ENCODE assay signal across 21 cellular contexts in genomic region chr1:234435620-234436019, GRCh38. TPM values are rescaled to one million over a fixed set of nuclear protein-coding genes. Genes with fewer than 3 reads are reported as not detected.
DNase-seq lines count a peak whose midpoint lies in the region; ATAC-seq and TF ChIP-seq lines count a peak whose summit lies in the region.
"Had no signal": no experiment of that assay in that cellular context is flagged by ENCODE, and none has a peak within 500 bp of the region (broad histone marks: within the 10 kb centered on the region; RNA-seq: fewer than 3 reads in every experiment).

No MANE protein-coding gene starts in this region.

- POLR2A ChIA-PET in activated CD8-positive, alpha-beta T cell treated with anti-CD3 and anti-CD28 coated beads for 36 hours (lab: Charles Lee): no interaction called here
- POLR2A ChIA-PET in activated CD8-positive, alpha-beta T cell treated with anti-CD3 and anti-CD28 coated beads, Interleukin-2, amount 10 ng/mL, durations not matched to agents 7 days and 5 days (lab: Charles Lee): no interaction called here
- POLR2A ChIA-PET in CD8-positive, alpha-beta T cell (lab: Charles Lee): no interaction called here

- peaks cover 56% of the 10 kb centered on the region for H3K36me3 Mint-ChIP-seq in activated CD8-positive, alpha-beta T cell treated with anti-CD3 and anti-CD28 coated beads for 36 hours (ENCODE audit: low read depth)
- H3K36me3 Mint-ChIP-seq in activated CD8-positive, alpha-beta T cell treated with anti-CD3 and anti-CD28 coated beads, Interleukin-2, amount 10 ng/mL, durations not matched to agents 7 days and 5 days (ENCODE audit: low read depth): peaks cover 49% of the 10 kb centered on the region
- H3K36me3 Mint-ChIP-seq in activated naive CD4-positive, alpha-beta T cell treated with anti-CD3 and anti-CD28 coated beads for 36 hours (ENCODE audit: low read depth): peaks cover 37% of the 10 kb centered on the region
- H3K36me3 Mint-ChIP-seq in CD8-positive, alpha-beta T cell: peaks cover 82% of the 10 kb centered on the region

- no peak for ATAC-seq in activated CD8-positive, alpha-beta T cell treated with anti-CD3 and anti-CD28 coated beads for 36 hours
- no peak for ATAC-seq in activated CD8-positive, alpha-beta T cell treated with anti-CD3 and anti-CD28 coated beads, Interleukin-2, amount 10 ng/mL, durations not matched to agents 7 days and 5 days
- no peak for ATAC-seq in CD8-positive, alpha-beta T cell

- peak overlapping the region; percentile 28 for H3K4me3 ChIP-seq in endocrine pancreas (ENCODE audit: control insufficient read depth, insufficient read depth, low read length)
- no peak overlapping the region for H3K4me3 ChIP-seq in CD8-positive, alpha-beta T cell (ENCODE audit: low read depth, low read length)
- H3K4me3 ChIP-seq: PC-9 had no signal

- H3K9me3 ChIP-seq in endocrine pancreas (ENCODE audit: control insufficient read depth, low read length): no peaks in the 10 kb centered on the region
- no peaks in the 10 kb centered on the region for H3K9me3 ChIP-seq in CD8-positive, alpha-beta T cell (ENCODE audit: low read length)

- H3K4me3 Mint-ChIP-seq in activated CD8-positive, alpha-beta T cell treated with anti-CD3 and anti-CD28 coated beads for 36 hours: no peak overlapping the region
- no peak overlapping the region for H3K4me3 Mint-ChIP-seq in activated CD8-positive, alpha-beta T cell treated with anti-CD3 and anti-CD28 coated beads, Interleukin-2, amount 10 ng/mL, durations not matched to agents 7 days and 5 days
- H3K4me3 Mint-ChIP-seq in activated naive CD4-positive, alpha-beta T cell treated with anti-CD3 and anti-CD28 coated beads for 36 hours: no peak overlapping the region
- no peak overlapping the region for H3K4me3 Mint-ChIP-seq in CD8-positive, alpha-beta T cell

- TF ChIP-seq CTCF in activated CD8-positive, alpha-beta T cell treated with anti-CD3 and anti-CD28 coated beads for 36 hours (IDR thresholded peaks at IDR 0.05): no peak
- no peak for TF ChIP-seq CTCF in CD8-positive, alpha-beta T cell (IDR thresholded peaks at IDR 0.05)

- H3K27ac Mint-ChIP-seq in activated CD8-positive, alpha-beta T cell treated with anti-CD3 and anti-CD28 coated beads for 36 hours: peak overlapping the region; percentile 28
- H3K27ac Mint-ChIP-seq in activated CD8-positive, alpha-beta T cell treated with anti-CD3 and anti-CD28 coated beads, Interleukin-2, amount 10 ng/mL, durations not matched to agents 7 days and 5 days: no peak overlapping the region
- no peak overlapping the region for H3K27ac Mint-ChIP-seq in activated naive CD4-positive, alpha-beta T cell treated with anti-CD3 and anti-CD28 coated beads for 36 hours
- no peak overlapping the region for H3K27ac Mint-ChIP-seq in CD8-positive, alpha-beta T cell

- H3K9me3 Mint-ChIP-seq in activated CD8-positive, alpha-beta T cell treated with anti-CD3 and anti-CD28 coated beads for 36 hours: peaks cover 7% of the 10 kb centered on the region
- H3K9me3 Mint-ChIP-seq in activated CD8-positive, alpha-beta T cell treated with anti-CD3 and anti-CD28 coated beads, Interleukin-2, amount 10 ng/mL, durations not matched to agents 7 days and 5 days (ENCODE audit: insufficient read depth): peaks cover 3% of the 10 kb centered on the region
- peaks cover 6% of the 10 kb centered on the region for H3K9me3 Mint-ChIP-seq in activated naive CD4-positive, alpha-beta T cell treated with anti-CD3 and anti-CD28 coated beads for 36 hours
- peaks cover 6% of the 10 kb centered on the region for H3K9me3 Mint-ChIP-seq in CD8-positive, alpha-beta T cell

- H3K4me1 Mint-ChIP-seq in activated CD8-positive, alpha-beta T cell treated with anti-CD3 and anti-CD28 coated beads for 36 hours (ENCODE audit: low read depth): peaks cover 13% of the 10 kb centered on the region
- no peaks in the 10 kb centered on the region for H3K4me1 Mint-ChIP-seq in activated CD8-positive, alpha-beta T cell treated with anti-CD3 and anti-CD28 coated beads, Interleukin-2, amount 10 ng/mL, durations not matched to agents 7 days and 5 days (ENCODE audit: low read depth)
- H3K4me1 Mint-ChIP-seq in activated naive CD4-positive, alpha-beta T cell treated with anti-CD3 and anti-CD28 coated beads for 36 hours (ENCODE audit: low read depth): peaks cover 7% of the 10 kb centered on the region
- no peaks in the 10 kb centered on the region for H3K4me1 Mint-ChIP-seq in CD8-positive, alpha-beta T cell (ENCODE audit: low read depth)

- H3K27me3 Mint-ChIP-seq in activated CD8-positive, alpha-beta T cell treated with anti-CD3 and anti-CD28 coated beads for 36 hours: no peaks in the 10 kb centered on the region
- H3K27me3 Mint-ChIP-seq in activated CD8-positive, alpha-beta T cell treated with anti-CD3 and anti-CD28 coated beads, Interleukin-2, amount 10 ng/mL, durations not matched to agents 7 days and 5 days (ENCODE audit: low read depth): no peaks in the 10 kb centered on the region
- H3K27me3 Mint-ChIP-seq in activated naive CD4-positive, alpha-beta T cell treated with anti-CD3 and anti-CD28 coated beads for 36 hours (ENCODE audit: low read depth): no peaks in the 10 kb centered on the region
- no peaks in the 10 kb centered on the region for H3K27me3 Mint-ChIP-seq in CD8-positive, alpha-beta T cell (ENCODE audit: low read depth)

- peaks cover 5% of the 10 kb centered on the region for H3K36me3 ChIP-seq in endocrine pancreas (ENCODE audit: control insufficient read depth, insufficient read depth, low read length)
- peaks cover 10% of the 10 kb centered on the region for H3K36me3 ChIP-seq in CD8-positive, alpha-beta T cell (ENCODE audit: insufficient read depth, low read length)

- H3K9ac ChIP-seq in endocrine pancreas (ENCODE audit: control insufficient read depth, insufficient read depth, low read length): peak overlapping the region; percentile 30

- DNase-seq in activated CD8-positive, alpha-beta T cell treated with anti-CD3 and anti-CD28 coated beads for 36 hours: no peak
- no peak for DNase-seq in activated CD8-positive, alpha-beta T cell treated with anti-CD3 and anti-CD28 coated beads, Interleukin-2, amount 10 ng/mL, durations not matched to agents 7 days and 5 days
- DNase-seq in SK-N-DZ (ENCODE audit: low spot score) (peak; percentile 79), retina (peak; percentile 4)
- no peak for DNase-seq in activated effector memory CD4-positive, alpha-beta T cell treated with anti-CD3 and anti-CD28 coated beads, Interleukin-2, amount 50 U/mL, for 16 hours
- no peak for DNase-seq in activated naive CD4-positive, alpha-beta T cell treated with anti-CD3 and anti-CD28 coated beads for 36 hours
- no peak for DNase-seq in CD8-positive, alpha-beta T cell
- DNase-seq: 8988T, ACHN, Kasumi-1, MV-4-11, NCI-H1105, NCI-H1436 treated with DMSO at 0.1 percent for 48 hours, NCI-H187 treated with DMSO at 0.1 percent for 48 hours, NCI-H446 treated with DMSO at 0.1 percent for 48 hours, NCI-H526, PC-9, Right ventricle myocardium superior, RPMI8226, SW 1271 had no signal

- H3K27ac ChIP-seq in CD8-positive, alpha-beta T cell (ENCODE audit: low read depth, low read length): no peak overlapping the region
- H3K27ac ChIP-seq: PC-9 had no signal

- intact Hi-C loops in activated CD8-positive, alpha-beta T cell treated with anti-CD3 and anti-CD28 coated beads for 36 hours (cut with micrococcal nuclease): no loop called here
- intact Hi-C loops in activated naive CD4-positive, alpha-beta T cell treated with anti-CD3 and anti-CD28 coated beads for 36 hours (cut with micrococcal nuclease): no loop called here
- intact Hi-C loops in CD8-positive, alpha-beta T cell (cut with DNase I, micrococcal nuclease): no loop called here

- H3K4me1 ChIP-seq in endocrine pancreas (ENCODE audit: control insufficient read depth, insufficient read depth, low read length): peaks cover 8% of the 10 kb centered on the region
- no peaks in the 10 kb centered on the region for H3K4me1 ChIP-seq in CD8-positive, alpha-beta T cell (ENCODE audit: insufficient read depth, low read length)

- CTCF ChIA-PET in activated CD8-positive, alpha-beta T cell treated with anti-CD3 and anti-CD28 coated beads for 36 hours (lab: Charles Lee): interaction anchor here (1.5 kb wide), 1 partner anchor 126 kb away, joined by 6 read pairs; no protein-coding TSS in a partner anchor
- CTCF ChIA-PET in activated CD8-positive, alpha-beta T cell treated with anti-CD3 and anti-CD28 coated beads, Interleukin-2, amount 10 ng/mL, durations not matched to agents 7 days and 5 days (lab: Charles Lee): interaction anchor here (1.6 to 1.7 kb wide), 2 partner anchors 14 to 51 kb away, joined by 4 to 7 read pairs; no protein-coding TSS in a partner anchor
- CTCF ChIA-PET in activated naive CD4-positive, alpha-beta T cell treated with anti-CD3 and anti-CD28 coated beads for 36 hours (lab: Charles Lee): interaction anchor here (1.0 kb wide), 1 partner anchor 11 kb away, joined by 3 read pairs; no protein-coding TSS in a partner anchor
- CTCF ChIA-PET in CD8-positive, alpha-beta T cell (lab: Charles Lee): interaction anchor here (1.3 to 1.8 kb wide), 2 partner anchors 113 to 126 kb away, joined by 3 to 4 read pairs; no protein-coding TSS in a partner anchor

- H3K27me3 ChIP-seq in endocrine pancreas (ENCODE audit: control insufficient read depth, insufficient read depth, low read length): no peaks in the 10 kb centered on the region
- H3K27me3 ChIP-seq in CD8-positive, alpha-beta T cell (ENCODE audit: insufficient read depth, low read length): no peaks in the 10 kb centered on the region

RNA-seq across cellular contexts. Expression of gene TARBP1, which starts 43.4 kb away (rescaled TPM):
- total RNA-seq in activated CD8-positive, alpha-beta T cell treated with anti-CD3 and anti-CD28 coated beads for 36 hours: 10 to 100 TPM; 53.9 to 61.3 TPM
- 10 to 100 TPM; 35.7 TPM for total RNA-seq in activated CD8-positive, alpha-beta T cell treated with anti-CD3 and anti-CD28 coated beads, Interleukin-2, amount 10 ng/mL, durations not matched to agents 7 days and 5 days
- 13.9 and 15.3 TPM in 2 replicates for polyA plus RNA-seq in SK-N-DZ (2014; cell fraction: cytosol; rRNA removed)
- polyA plus RNA-seq in SK-N-DZ (2014; cell fraction: nucleus; rRNA removed): 68.8 and 95.8 TPM in 2 replicates
- 10 to 100 TPM; 40.2 to 41.6 TPM for total RNA-seq in activated naive CD4-positive, alpha-beta T cell treated with anti-CD3 and anti-CD28 coated beads for 36 hours
- 10 to 100 TPM; 38.2 to 39.5 TPM for total RNA-seq in CD8-positive, alpha-beta T cell

Comparison
In these comparisons a context has a peak if more than half of its experiments do, and no peak if none do; other contexts are left out.
1. DNase-seq: peak in SK-N-DZ (single experiment) and retina (single experiment); none in activated CD8-positive, alpha-beta T cell treated with anti-CD3 and anti-CD28 coated beads for 36 hours (single experiment), activated CD8-positive, alpha-beta T cell treated with anti-CD3 and anti-CD28 coated beads, Interleukin-2, amount 10 ng/mL, durations not matched to agents 7 days and 5 days (single experiment), activated effector memory CD4-positive, alpha-beta T cell treated with anti-CD3 and anti-CD28 coated beads, Interleukin-2, amount 50 U/mL, for 16 hours (single experiment), activated naive CD4-positive, alpha-beta T cell treated with anti-CD3 and anti-CD28 coated beads for 36 hours (single experiment) and CD8-positive, alpha-beta T cell (0 of 7).